ENCODE assay signal across 28 cellular contexts in genomic region chr17:60968266-60968665, GRCh38.
"Had no signal": no experiment of that assay in that cellular context is flagged by ENCODE, and none has a peak within 500 bp of the region (broad histone marks: within the 10 kb centered on the region; RNA-seq: fewer than 3 reads in every experiment).

No MANE protein-coding gene starts in this region.

- H3K27me3 ChIP-seq: neural progenitor cell, ovary, right lobe of liver, sigmoid colon, stomach, thyroid gland, tibial nerve, upper lobe of right lung, vagina had no signal

- H3K4me3 Mint-ChIP-seq: natural killer cell; nephron; neural progenitor cell; stimulated activated effector memory CD8-positive, alpha-beta T cell treated with anti-CD3 and anti-CD28 coated beads, Interleukin-12 subunit alpha, Interleukin-12 subunit beta, amount 100 ng/mL, for 72 hours; stimulated activated naive B cell treated with anti-CD40 and anti-IgM and Interleukin-4, amounts not matched to agents 10 μg/mL and 1 μg/mL and 100 μg/mL, for 72 hours; stimulated activated naive CD8-positive, alpha-beta T cell treated with anti-CD3 and anti-CD28 coated beads, Interleukin-15, Interleukin-2, amounts not matched to agents 100 ng/mL and 50 ng/mL, for 24 hours; type B pancreatic cell had no signal

- H2AFZ ChIP-seq: neural progenitor cell, parathyroid adenoma had no signal

- H3K27me3 Mint-ChIP-seq: progenitor cell of endocrine pancreas; stimulated activated naive CD8-positive, alpha-beta T cell treated with anti-CD3 and anti-CD28 coated beads, Interleukin-15, Interleukin-2, amounts not matched to agents 100 ng/mL and 50 ng/mL, for 24 hours; type B pancreatic cell had no signal

- H3K4me2 ChIP-seq: neural progenitor cell had no signal

- H3K9ac ChIP-seq: neural progenitor cell, parathyroid adenoma had no signal

- DNase-seq: natural killer cell; occipital lobe; ovary; posterior cingulate gyrus; psoas muscle; right cardiac atrium; right lobe of liver; sigmoid colon; small intestine; stimulated activated CD4-positive, alpha-beta T cell treated with anti-CD3 and anti-CD28 coated beads, Interleukin-15, amount 100 ng/mL, for 24 hours; stimulated activated CD4-positive, alpha-beta T cell treated with anti-CD3 and anti-CD28 coated beads, Interleukin-2, amount 100 ng/mL, for 24 hours; stimulated activated CD4-positive, alpha-beta T cell treated with anti-CD3 and anti-CD28 coated beads, Interleukin-2, amount 100 ng/mL, for 48 hours; stimulated activated CD4-positive, alpha-beta T cell treated with anti-CD3 and anti-CD28 coated beads, Interleukin-4, amount 100 ng/mL, for 24 hours; stimulated activated naive B cell treated with anti-CD40 and anti-IgM and Interleukin-4, amounts not matched to agents 10 μg/mL and 1 μg/mL and 100 μg/mL, for 72 hours; stimulated activated naive CD4-positive, alpha-beta T cell treated with Interleukin-2 at 50 U/mL for 16 hours; stomach; thyroid gland; upper lobe of right lung had no signal

- FAIRE-seq: small intestine had no signal

- H3K4me1 Mint-ChIP-seq: nephron; neural progenitor cell; stimulated activated effector memory CD8-positive, alpha-beta T cell treated with anti-CD3 and anti-CD28 coated beads, Interleukin-12 subunit alpha, Interleukin-12 subunit beta, amount 100 ng/mL, for 72 hours; stimulated activated naive B cell treated with anti-CD40 and anti-IgM and Interleukin-4, amounts not matched to agents 10 μg/mL and 1 μg/mL and 100 μg/mL, for 72 hours had no signal

- H3K36me3 Mint-ChIP-seq: stimulated activated effector memory CD8-positive, alpha-beta T cell treated with anti-CD3 and anti-CD28 coated beads, Interleukin-12 subunit alpha, Interleukin-12 subunit beta, amount 100 ng/mL, for 72 hours had no signal

- H3K27ac Mint-ChIP-seq: natural killer cell; nephron; neural progenitor cell; progenitor cell of endocrine pancreas; stimulated activated effector memory CD8-positive, alpha-beta T cell treated with anti-CD3 and anti-CD28 coated beads, Interleukin-12 subunit alpha, Interleukin-12 subunit beta, amount 100 ng/mL, for 72 hours; stimulated activated naive B cell treated with anti-CD40 and anti-IgM and Interleukin-4, amounts not matched to agents 10 μg/mL and 1 μg/mL and 100 μg/mL, for 72 hours; stimulated activated naive CD8-positive, alpha-beta T cell treated with anti-CD3 and anti-CD28 coated beads, Interleukin-15, Interleukin-2, amounts not matched to agents 100 ng/mL and 50 ng/mL, for 24 hours; type B pancreatic cell had no signal

- H3K4me3 ChIP-seq: neural progenitor cell, ovary, psoas muscle, right lobe of liver, sigmoid colon, stomach, thoracic aorta, thyroid gland, tibial nerve, upper lobe of right lung, vagina had no signal

- H3K4me1 ChIP-seq: neural progenitor cell, parathyroid adenoma, psoas muscle, sigmoid colon, stomach, thyroid gland, tibial nerve, upper lobe of right lung, vagina had no signal

- H3K36me3 ChIP-seq: neural progenitor cell, ovary, right lobe of liver, sigmoid colon, stomach, thoracic aorta, thyroid gland, tibial nerve, upper lobe of right lung, vagina had no signal

- H3K27ac ChIP-seq: neural progenitor cell, ovary, parathyroid adenoma, psoas muscle, right lobe of liver, sigmoid colon, stomach, thoracic aorta, thyroid gland, tibial nerve, upper lobe of right lung, vagina had no signal

- ATAC-seq: natural killer cell; psoas muscle; right cardiac atrium; right lobe of liver; stimulated activated effector memory CD8-positive, alpha-beta T cell treated with anti-CD3 and anti-CD28 coated beads, Interleukin-12 subunit alpha, Interleukin-12 subunit beta, amount 100 ng/mL, for 72 hours; stimulated activated naive B cell treated with anti-CD40 and anti-IgM and Interleukin-4, amounts not matched to agents 10 μg/mL and 1 μg/mL and 100 μg/mL, for 72 hours; upper lobe of right lung had no signal

- H3K9me3 ChIP-seq: ovary, right lobe of liver, sigmoid colon, thyroid gland, upper lobe of right lung, vagina had no signal
